Comparison of ENCODE assay signal across 11 cellular contexts in genomic region chr21:44867999-44868700, GRCh38. TPM values are rescaled to one million over a fixed set of nuclear protein-coding genes. Genes with fewer than 3 reads are reported as not detected.
DNase-seq lines count a peak whose midpoint lies in the region; ATAC-seq and TF ChIP-seq lines count a peak whose summit lies in the region.
"Had no signal": no experiment of that assay in that cellular context is flagged by ENCODE, and none has a peak within 500 bp of the region (broad histone marks: within the 10 kb centered on the region; RNA-seq: fewer than 3 reads in every experiment).

No MANE protein-coding gene starts in this region.

- DNase-seq in CD4-positive, alpha-beta memory T cell, result peak; percentile 63 to 81 (median 72)
- DNase-seq in T-helper 2 cell (peak in 3 of 5 experiments; percentile 36 to 83 (median 72)), osteoblast (ENCODE audit: insufficient read length, low spot score, missing footprints) (peak; percentile 52), NCI-H748 treated with DMSO at 0.1 percent for 48 hours (lab: John Stamatoyannopoulos, UW) (no peak), germinal center (ENCODE audit: low spot score) (no peak)
- peak; percentile 75 for DNase-seq in central memory CD4-positive, alpha-beta T cell
- DNase-seq: SIG-M5 had no signal

- no peaks in the 10 kb centered on the region for H3K9me3 ChIP-seq in CD4-positive, alpha-beta memory T cell (ENCODE audit: control insufficient read depth in 1 of 2, low read length in 2 of 2)
- H3K9me3 ChIP-seq in osteoblast (ENCODE audit: low read depth, low read length), result no peaks in the 10 kb centered on the region

- H3K79me2 ChIP-seq in osteoblast (ENCODE audit: insufficient read depth, low read length), result peaks cover 91% of the 10 kb centered on the region

- no peak for ATAC-seq in HG03521 (IDR thresholded peaks at IDR 0.05; ENCODE audit: unreplicated experiment)
- ATAC-seq in GM18519 (IDR thresholded peaks at IDR 0.05; ENCODE audit: low FRiP score, unreplicated experiment), result no peak

- TF ChIP-seq CTCF in osteoblast (IDR thresholded peaks at IDR 0.05; ENCODE audit: extremely low read depth, low read depth, low read length), result no peak

- peak overlapping the region; percentile 50 for H3K27ac ChIP-seq in CD4-positive, alpha-beta memory T cell (ENCODE audit: low read depth, low read length)
- H3K27ac ChIP-seq in osteoblast (ENCODE audit: low read depth, low read length), result peak overlapping the region; percentile 93

- peak overlapping the region; percentile 85 to 98 (median 96) for H3K27ac Mint-ChIP-seq in CD4-positive, alpha-beta memory T cell
- H3K27ac Mint-ChIP-seq: memory B cell had no signal

- H3K4me3 ChIP-seq in CD4-positive, alpha-beta memory T cell (ENCODE audit: low read length in 2 of 2), result peak overlapping the region in 1 of 2 donors; percentile 6
- no peak overlapping the region for H3K4me3 ChIP-seq in osteoblast (ENCODE audit: insufficient read depth, low read length)

- CTCF ChIA-PET in CD4-positive, alpha-beta memory T cell (lab: Charles Lee; ENCODE audit: partially characterized antibody), result interaction anchor here (1.0 kb wide), 1 partner anchor 67 kb away, joined by 5 read pairs; the partner anchor contains the start of gene UBE2G2

- H3K4me1 Mint-ChIP-seq in CD4-positive, alpha-beta memory T cell, result peaks cover 72 to 91% (median 81%) of the 10 kb centered on the region in 4 donors

- no peak overlapping the region for H2AFZ ChIP-seq in osteoblast (ENCODE audit: low read length)

- peaks cover 84% of the 10 kb centered on the region for H3K4me1 ChIP-seq in CD4-positive, alpha-beta memory T cell (ENCODE audit: insufficient read depth, low read length)
- peaks cover 72% of the 10 kb centered on the region for H3K4me1 ChIP-seq in osteoblast (ENCODE audit: insufficient read depth, low read length)

- peaks cover 14% of the 10 kb centered on the region for H3K36me3 ChIP-seq in CD4-positive, alpha-beta memory T cell (ENCODE audit: insufficient read depth, low read length)
- peaks cover 36% of the 10 kb centered on the region for H3K36me3 ChIP-seq in osteoblast (ENCODE audit: insufficient read depth, low read length)

- POLR2A ChIA-PET in CD4-positive, alpha-beta memory T cell (lab: Charles Lee; ENCODE audit: partially characterized antibody), result interaction anchor here (1.0 to 1.8 kb wide), 4 partner anchors 10 to 67 kb away, joined by 5 to 6 read pairs (median 6); partner anchors contain the start of gene UBE2G2

- peaks cover 78% of the 10 kb centered on the region for H4K20me1 ChIP-seq in osteoblast (ENCODE audit: insufficient read depth, low read length)

- no peaks in the 10 kb centered on the region for H3K27me3 ChIP-seq in CD4-positive, alpha-beta memory T cell (ENCODE audit: insufficient read depth, low read length)
- H3K27me3 ChIP-seq in osteoblast (ENCODE audit: insufficient read depth, low read length), result no peaks in the 10 kb centered on the region

- H3K4me3 Mint-ChIP-seq in CD4-positive, alpha-beta memory T cell, result peak overlapping the region; percentile 71 to 88 (median 81)
- H3K4me3 Mint-ChIP-seq: memory B cell had no signal

- intact Hi-C loops in CD4-positive, alpha-beta memory T cell (cut with micrococcal nuclease), result no loop called here

- H3K9me3 Mint-ChIP-seq in CD4-positive, alpha-beta memory T cell, result no peaks in the 10 kb centered on the region
- H3K9me3 Mint-ChIP-seq: memory B cell had no signal

- peak overlapping the region; percentile 98 for H3K4me2 ChIP-seq in osteoblast (ENCODE audit: insufficient read depth, low read length)

- no peaks in the 10 kb centered on the region for H3K27me3 Mint-ChIP-seq in CD4-positive, alpha-beta memory T cell
- H3K27me3 Mint-ChIP-seq: memory B cell had no signal

- H3K36me3 Mint-ChIP-seq in CD4-positive, alpha-beta memory T cell, result peaks cover 15 to 40% of the 10 kb centered on the region in 2 donors

RNA-seq across cellular contexts. Expression of gene PTTG1IP, which starts 5.3 kb away (rescaled TPM):
- 100 to 1,000 TPM in 1 of 2 experiments, 10 to 100 TPM in 1; 98.7 to 110 TPM for total RNA-seq in CD4-positive, alpha-beta memory T cell
- polyA plus RNA-seq in CD4-positive, alpha-beta memory T cell, result 10 to 100 TPM; 84.8 to 92.4 TPM
- 413 and 480 TPM in 2 replicates for total RNA-seq in osteoblast

RNA-seq across cellular contexts. Expression of gene SUMO3, which starts 50.3 kb away (rescaled TPM):
- total RNA-seq in CD4-positive, alpha-beta memory T cell, result 10 to 100 TPM; 36.3 to 37.3 TPM
- 10 to 100 TPM; 74.9 to 99.7 TPM for polyA plus RNA-seq in CD4-positive, alpha-beta memory T cell
- 80.7 and 82.8 TPM in 2 replicates for total RNA-seq in osteoblast

RNA-seq across cellular contexts. Expression of gene ITGB2, which starts 52.5 kb away (rescaled TPM):
- 100 to 1,000 TPM; 278 to 291 TPM for total RNA-seq in CD4-positive, alpha-beta memory T cell
- 100 to 1,000 TPM; 538 to 575 TPM for polyA plus RNA-seq in CD4-positive, alpha-beta memory T cell
- 13.3 and 15.2 TPM in 2 replicates for total RNA-seq in osteoblast
- total RNA-seq: HT-29 had no signal

Comparison
In these comparisons a context has a peak if more than half of its experiments do, and no peak if none do; other contexts are left out.
1. DNase-seq: peak in CD4-positive, alpha-beta memory T cell (5 of 5), T-helper 2 cell (3 of 5), central memory CD4-positive, alpha-beta T cell (single experiment) and osteoblast (single experiment); none in NCI-H748 treated with DMSO at 0.1 percent for 48 hours (single experiment) and germinal center (single experiment).
2. RNA of gene ITGB2, which starts 52.5 kb away (total RNA-seq): 278 to 291 TPM in CD4-positive, alpha-beta memory T cell; 13.3 to 15.2 TPM in osteoblast; every median in the first group is over 10 times any median in the second.